In the genomic region with DNA sequence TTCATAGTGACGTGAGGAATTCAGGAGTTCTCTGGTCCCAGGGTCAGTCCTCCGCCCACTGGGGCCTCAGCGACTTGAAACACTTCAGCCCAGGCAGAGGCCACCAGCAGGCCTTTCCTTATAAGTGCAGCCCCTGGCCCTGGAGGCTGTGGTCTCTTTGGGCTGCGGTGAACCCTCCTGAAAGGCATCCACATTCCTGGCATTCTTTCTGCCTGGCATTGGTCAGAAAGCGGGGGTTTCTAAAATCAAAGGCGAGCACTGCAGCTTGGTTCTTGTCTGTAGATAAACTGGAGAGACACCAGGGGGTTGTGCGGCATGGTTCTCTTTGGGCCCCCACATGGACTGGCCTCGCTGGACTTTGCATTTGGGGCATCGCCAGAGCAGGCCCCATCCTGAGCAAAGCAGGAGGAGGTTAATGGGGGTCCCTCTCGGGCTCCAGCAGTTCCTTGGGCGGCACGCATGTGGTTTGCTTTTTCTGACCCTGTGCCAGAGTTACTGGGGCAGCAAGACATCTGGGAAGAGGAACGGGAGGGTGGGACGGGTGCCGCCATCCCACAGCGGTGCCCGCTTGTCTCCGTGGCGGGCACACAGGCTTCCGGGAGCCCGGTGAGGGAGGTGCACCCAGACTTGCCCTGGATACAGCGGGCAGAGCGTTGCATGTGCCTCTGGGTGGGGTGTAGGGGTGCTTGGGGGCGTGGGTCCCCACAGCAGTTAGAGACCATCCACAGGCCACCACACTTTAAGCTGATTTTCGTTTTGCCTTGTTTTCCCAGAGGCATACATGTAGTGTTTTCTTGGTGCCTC, we compare ENCODE assay signal across 1 cellular context.
TF ChIP-seq lines count a peak whose summit lies in the region.

No MANE protein-coding gene starts in this region.

TF ChIP-seq in HCT116, 20 proteins besides CTCF, POLR2A, EP300 and RAD21 (continued from another document):
- TF ChIP-seq, protein P1, sequence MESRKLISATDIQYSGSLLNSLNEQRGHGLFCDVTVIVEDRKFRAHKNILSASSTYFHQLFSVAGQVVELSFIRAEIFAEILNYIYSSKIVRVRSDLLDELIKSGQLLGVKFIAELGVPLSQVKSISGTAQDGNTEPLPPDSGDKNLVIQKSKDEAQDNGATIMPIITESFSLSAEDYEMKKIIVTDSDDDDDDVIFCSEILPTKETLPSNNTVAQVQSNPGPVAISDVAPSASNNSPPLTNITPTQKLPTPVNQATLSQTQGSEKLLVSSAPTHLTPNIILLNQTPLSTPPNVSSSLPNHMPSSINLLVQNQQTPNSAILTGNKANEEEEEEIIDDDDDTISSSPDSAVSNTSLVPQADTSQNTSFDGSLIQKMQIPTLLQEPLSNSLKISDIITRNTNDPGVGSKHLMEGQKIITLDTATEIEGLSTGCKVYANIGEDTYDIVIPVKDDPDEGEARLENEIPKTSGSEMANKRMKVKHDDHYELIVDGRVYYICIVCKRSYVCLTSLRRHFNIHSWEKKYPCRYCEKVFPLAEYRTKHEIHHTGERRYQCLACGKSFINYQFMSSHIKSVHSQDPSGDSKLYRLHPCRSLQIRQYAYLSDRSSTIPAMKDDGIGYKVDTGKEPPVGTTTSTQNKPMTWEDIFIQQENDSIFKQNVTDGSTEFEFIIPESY (IDR thresholded peaks at IDR 0.05; ENCODE audit: extremely low read depth, insufficient replicate concordance, low read length) = no peak
- TF ChIP-seq, protein P2, sequence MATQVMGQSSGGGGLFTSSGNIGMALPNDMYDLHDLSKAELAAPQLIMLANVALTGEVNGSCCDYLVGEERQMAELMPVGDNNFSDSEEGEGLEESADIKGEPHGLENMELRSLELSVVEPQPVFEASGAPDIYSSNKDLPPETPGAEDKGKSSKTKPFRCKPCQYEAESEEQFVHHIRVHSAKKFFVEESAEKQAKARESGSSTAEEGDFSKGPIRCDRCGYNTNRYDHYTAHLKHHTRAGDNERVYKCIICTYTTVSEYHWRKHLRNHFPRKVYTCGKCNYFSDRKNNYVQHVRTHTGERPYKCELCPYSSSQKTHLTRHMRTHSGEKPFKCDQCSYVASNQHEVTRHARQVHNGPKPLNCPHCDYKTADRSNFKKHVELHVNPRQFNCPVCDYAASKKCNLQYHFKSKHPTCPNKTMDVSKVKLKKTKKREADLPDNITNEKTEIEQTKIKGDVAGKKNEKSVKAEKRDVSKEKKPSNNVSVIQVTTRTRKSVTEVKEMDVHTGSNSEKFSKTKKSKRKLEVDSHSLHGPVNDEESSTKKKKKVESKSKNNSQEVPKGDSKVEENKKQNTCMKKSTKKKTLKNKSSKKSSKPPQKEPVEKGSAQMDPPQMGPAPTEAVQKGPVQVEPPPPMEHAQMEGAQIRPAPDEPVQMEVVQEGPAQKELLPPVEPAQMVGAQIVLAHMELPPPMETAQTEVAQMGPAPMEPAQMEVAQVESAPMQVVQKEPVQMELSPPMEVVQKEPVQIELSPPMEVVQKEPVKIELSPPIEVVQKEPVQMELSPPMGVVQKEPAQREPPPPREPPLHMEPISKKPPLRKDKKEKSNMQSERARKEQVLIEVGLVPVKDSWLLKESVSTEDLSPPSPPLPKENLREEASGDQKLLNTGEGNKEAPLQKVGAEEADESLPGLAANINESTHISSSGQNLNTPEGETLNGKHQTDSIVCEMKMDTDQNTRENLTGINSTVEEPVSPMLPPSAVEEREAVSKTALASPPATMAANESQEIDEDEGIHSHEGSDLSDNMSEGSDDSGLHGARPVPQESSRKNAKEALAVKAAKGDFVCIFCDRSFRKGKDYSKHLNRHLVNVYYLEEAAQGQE (IDR thresholded peaks at IDR 0.05; ENCODE audit: low read depth) = no peak
- TF ChIP-seq ELF1 (IDR thresholded peaks at IDR 0.05; ENCODE audit: borderline replicate concordance, low read depth) (no peak), CBX3 (IDR thresholded peaks at IDR 0.05; ENCODE audit: low read depth) (no peak), SP1 (IDR thresholded peaks at IDR 0.05; ENCODE audit: low read depth) (no peak), JUND (IDR thresholded peaks at IDR 0.05) (no peak), EGR1 (IDR thresholded peaks at IDR 0.05; ENCODE audit: low read depth) (no peak), SRF (IDR thresholded peaks at IDR 0.05; ENCODE audit: low read depth) (no peak), POLR2AphosphoS5 (IDR thresholded peaks at IDR 0.05; ENCODE audit: low read depth, low read length) (no peak), CEBPB (IDR thresholded peaks at IDR 0.05; ENCODE audit: low read depth) (no peak), ZFX (IDR thresholded peaks at IDR 0.05) (no peak), EZH2phosphoT487 (IDR thresholded peaks at IDR 0.05; ENCODE audit: borderline replicate concordance) (no peak), ZNF274 (IDR thresholded peaks at IDR 0.05; ENCODE audit: low read depth, low read length) (no peak)
- TF ChIP-seq, protein P3, sequence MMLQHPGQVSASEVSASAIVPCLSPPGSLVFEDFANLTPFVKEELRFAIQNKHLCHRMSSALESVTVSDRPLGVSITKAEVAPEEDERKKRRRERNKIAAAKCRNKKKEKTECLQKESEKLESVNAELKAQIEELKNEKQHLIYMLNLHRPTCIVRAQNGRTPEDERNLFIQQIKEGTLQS (IDR thresholded peaks at IDR 0.05) = no peak
- TF ChIP-seq, protein P4, sequence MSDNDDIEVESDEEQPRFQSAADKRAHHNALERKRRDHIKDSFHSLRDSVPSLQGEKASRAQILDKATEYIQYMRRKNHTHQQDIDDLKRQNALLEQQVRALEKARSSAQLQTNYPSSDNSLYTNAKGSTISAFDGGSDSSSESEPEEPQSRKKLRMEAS (IDR thresholded peaks at IDR 0.05) = no peak
